ENCODE assay signal across 8 cellular contexts in genomic region chr20:38725959-38726848, GRCh38. TPM values are rescaled to one million over a fixed set of nuclear protein-coding genes. Genes with fewer than 3 reads are reported as not detected.
DNase-seq lines count a peak whose midpoint lies in the region; ATAC-seq and TF ChIP-seq lines count a peak whose summit lies in the region.

No MANE protein-coding gene starts in this region.

- 9% methylated on average over 48 to 49 of the region's 49 CpGs for WGBS in GM23248 (ENCODE audit: low coverage in 1 of 2, low lambda C conversion rate in 2 of 2, missing lambda C conversion rate in 2 of 2), 2 experiments

- in situ Hi-C loops in GM23248 (cut with MboI) = no loop called here

- peaks cover 29% of the 10 kb centered on the region for H3K4me1 Mint-ChIP-seq in chondrocyte (ENCODE audit: low read depth)
- peaks cover 54 to 56% of the 10 kb centered on the region in 2 donors for H3K4me1 Mint-ChIP-seq in natural killer cell treated with Interleukin-12 subunit alpha and Interleukin-12 subunit beta and Interleukin-15 and Interleukin-18, amount 100 ng/mL, for 72 hours (ENCODE audit: low read depth in 2 of 2)

- DNase-seq in Right ventricle myocardium superior = peak; percentile 42
- no peak for DNase-seq in cardiac septum (ENCODE audit: low spot score)
- DNase-seq in RPMI8226 = peak; percentile 65
- DNase-seq in chondrocyte (ENCODE audit: low spot score) = no peak
- DNase-seq in natural killer cell treated with Interleukin-12 subunit alpha and Interleukin-12 subunit beta and Interleukin-15 and Interleukin-18, amount 100 ng/mL, for 72 hours (ENCODE audit: low spot score) = no peak
- DNase-seq in GM23248 = no peak
- no peak for DNase-seq in ureter (ENCODE audit: low spot score)
- no peak for DNase-seq in hippocampal formation (lab: John Stamatoyannopoulos, UW)

- no peaks in the 10 kb centered on the region for H3K9me3 Mint-ChIP-seq in chondrocyte (ENCODE audit: low read depth)
- no peaks in the 10 kb centered on the region for H3K9me3 Mint-ChIP-seq in natural killer cell treated with Interleukin-12 subunit alpha and Interleukin-12 subunit beta and Interleukin-15 and Interleukin-18, amount 100 ng/mL, for 72 hours

- no peaks in the 10 kb centered on the region for H3K4me1 ChIP-seq in GM23248 (ENCODE audit: insufficient read depth)

- no peak overlapping the region for H2AFZ ChIP-seq in GM23248

- peak; percentile 68 for TF ChIP-seq CTCF in chondrocyte (IDR thresholded peaks at IDR 0.05)

- H3K9me2 ChIP-seq in GM23248 (ENCODE audit: insufficient read depth) = no peaks in the 10 kb centered on the region

- H3F3A ChIP-seq in GM23248 (ENCODE audit: insufficient read depth) = no peaks in the 10 kb centered on the region

- no peak overlapping the region for H3K27ac ChIP-seq in GM23248

- intact Hi-C loops in Right ventricle myocardium superior (cut with DNase I) (no loop called here), cardiac septum (cut with DNase I) (no loop called here)

- no peak overlapping the region for H3K4me3 ChIP-seq in GM23248

- no peak overlapping the region for H3K4me3 Mint-ChIP-seq in chondrocyte (ENCODE audit: unreplicated experiment)
- H3K4me3 Mint-ChIP-seq in natural killer cell treated with Interleukin-12 subunit alpha and Interleukin-12 subunit beta and Interleukin-15 and Interleukin-18, amount 100 ng/mL, for 72 hours = peak overlapping the region; percentile 71

- H3K36me3 ChIP-seq in GM23248 (ENCODE audit: low read depth) = no peaks in the 10 kb centered on the region

- no peaks in the 10 kb centered on the region for H4K20me1 ChIP-seq in GM23248 (ENCODE audit: insufficient read depth)

- H3K9me3 ChIP-seq in GM23248 (ENCODE audit: low read depth) = no peaks in the 10 kb centered on the region

- H3K27me3 Mint-ChIP-seq in chondrocyte (ENCODE audit: low read depth) = peaks cover 90% of the 10 kb centered on the region
- peaks cover 76 to 86% of the 10 kb centered on the region in 2 donors for H3K27me3 Mint-ChIP-seq in natural killer cell treated with Interleukin-12 subunit alpha and Interleukin-12 subunit beta and Interleukin-15 and Interleukin-18, amount 100 ng/mL, for 72 hours

- H3K9ac ChIP-seq in GM23248 = no peak overlapping the region

- H3K27me3 ChIP-seq in GM23248 (replicated peaks; ENCODE audit: insufficient read depth) = peaks cover 99% of the 10 kb centered on the region

- no peaks in the 10 kb centered on the region for H3K79me2 ChIP-seq in GM23248 (ENCODE audit: insufficient read depth)

- ATAC-seq in Right ventricle myocardium superior (ENCODE audit: poor library complexity) = no peak
- ATAC-seq in natural killer cell treated with Interleukin-12 subunit alpha and Interleukin-12 subunit beta and Interleukin-15 and Interleukin-18, amount 100 ng/mL, for 72 hours = peak; percentile 48 to 50

- H3K4me2 ChIP-seq in GM23248 (ENCODE audit: unreplicated experiment) = no peak overlapping the region

- no peak overlapping the region for H3K27ac Mint-ChIP-seq in chondrocyte (ENCODE audit: unreplicated experiment)
- H3K27ac Mint-ChIP-seq in natural killer cell treated with Interleukin-12 subunit alpha and Interleukin-12 subunit beta and Interleukin-15 and Interleukin-18, amount 100 ng/mL, for 72 hours = peak overlapping the region in 1 of 2 donors; percentile 57

- H3K36me3 Mint-ChIP-seq in chondrocyte (ENCODE audit: low read depth) = peaks cover 13% of the 10 kb centered on the region
- H3K36me3 Mint-ChIP-seq in natural killer cell treated with Interleukin-12 subunit alpha and Interleukin-12 subunit beta and Interleukin-15 and Interleukin-18, amount 100 ng/mL, for 72 hours = peaks cover 5% of the 10 kb centered on the region

RNA-seq across cellular contexts. Expression of gene SLC32A1, which starts 1.9 kb away (rescaled TPM):
- total RNA-seq in Right ventricle myocardium superior (not detected), cardiac septum (not detected), chondrocyte (not detected in 3 replicates), ureter (not detected)
- not detected for total RNA-seq in natural killer cell treated with Interleukin-12 subunit alpha and Interleukin-12 subunit beta and Interleukin-15 and Interleukin-18, amount 100 ng/mL, for 72 hours
- not detected in 2 replicates for total RNA-seq in GM23248 (2014; rRNA removed; shearing (Covaris generic))
- not detected in 2 replicates for polyA plus RNA-seq in GM23248 (2016; fragmentation: Nextera tagmentation; extraction: Ambion mirVana)

RNA-seq across cellular contexts. Expression of gene ACTR5, which starts 22.1 kb away (rescaled TPM):
- total RNA-seq in Right ventricle myocardium superior = 3.2 TPM
- total RNA-seq in cardiac septum = 3.0 TPM
- 4.1 to 5.2 TPM (median 4.9 TPM) in 3 replicates for total RNA-seq in chondrocyte
- total RNA-seq in natural killer cell treated with Interleukin-12 subunit alpha and Interleukin-12 subunit beta and Interleukin-15 and Interleukin-18, amount 100 ng/mL, for 72 hours = 10 to 100 TPM in 1 of 2 donors, 1 to 10 TPM in 1; 9.6 to 13.8 TPM
- 3.0 and 5.1 TPM in 2 replicates for total RNA-seq in GM23248 (2014; rRNA removed; shearing (Covaris generic))
- 3.4 and 4.0 TPM in 2 replicates for polyA plus RNA-seq in GM23248 (2016; fragmentation: Nextera tagmentation; extraction: Ambion mirVana)
- 8.9 TPM for total RNA-seq in ureter

Comparison
In these comparisons a context has a peak if more than half of its experiments do, and no peak if none do; other contexts are left out.
1. DNase-seq: peak in Right ventricle myocardium superior (single experiment) and RPMI8226 (single experiment); none in cardiac septum (single experiment), chondrocyte (single experiment), natural killer cell treated with Interleukin-12 subunit alpha and Interleukin-12 subunit beta and Interleukin-15 and Interleukin-18, amount 100 ng/mL, for 72 hours (single experiment), GM23248 (single experiment), ureter (single experiment) and hippocampal formation (0 of 2).